ENCODE assay signal across 17 cellular contexts in genomic region chr7:44693641-44694313, GRCh38. TPM values are rescaled to one million over a fixed set of nuclear protein-coding genes. Genes with fewer than 3 reads are reported as not detected.
DNase-seq lines count a peak whose midpoint lies in the region; ATAC-seq and TF ChIP-seq lines count a peak whose summit lies in the region.
"Had no signal": no experiment of that assay in that cellular context is flagged by ENCODE, and none has a peak within 500 bp of the region (broad histone marks: within the 10 kb centered on the region; RNA-seq: fewer than 3 reads in every experiment).

No MANE protein-coding gene starts in this region.

- peak; percentile 84 for DNase-seq in AG08396 (ENCODE audit: low spot score)
- peak; percentile 75 for DNase-seq in M059J (ENCODE audit: low read depth)
- DNase-seq in fibroblast of gingiva (ENCODE audit: low read depth) = peak; percentile 50
- peak; percentile 98 for DNase-seq in myocyte (ENCODE audit: low read depth)
- no peak for DNase-seq in erythroblast (lab: John Stamatoyannopoulos, UW)
- DNase-seq in NCI-H2029 treated with DMSO at 0.1 percent for 48 hours (lab: John Stamatoyannopoulos, UW) = no peak
- DNase-seq in stimulated activated CD4-positive, alpha-beta T cell treated with anti-CD3 and anti-CD28 coated beads, Interleukin-1b, Interleukin-23, amount 100 ng/mL, for 48 hours = no peak
- DNase-seq: activated T-cell treated with anti-CD3 and anti-CD28 coated beads, Interleukin-2, amount 50 U/mL, for 1 hour; CD4-positive, alpha-beta memory T cell; cerebellar nuclear complex; midbrain; MM.1S; NCI-H446 treated with DMSO at 0.1 percent for 48 hours; RPMI8226; thyroid gland; WERI-Rb-1 had no signal

- ATAC-seq in HG02981 (IDR thresholded peaks at IDR 0.05; ENCODE audit: unreplicated experiment) = no peak

- TF ChIP-seq POLR2A in erythroblast (IDR thresholded peaks at IDR 0.05; ENCODE audit: low read length) = no peak

RNA-seq across cellular contexts. Expression of gene ZMIZ2, which starts 54.9 kb away (rescaled TPM):
- total RNA-seq in M059J (2014; rRNA removed; shearing (Covaris generic)) = 6.2 and 11.4 TPM in 2 replicates
- 14.7 and 21.8 TPM in 2 replicates for total RNA-seq in myocyte
- 67.7 TPM for polyA plus RNA-seq in myocyte (2012)

Comparison
In these comparisons a context has a peak if more than half of its experiments do, and no peak if none do; other contexts are left out.
1. DNase-seq: peak in AG08396 (single experiment), M059J (single experiment), fibroblast of gingiva (single experiment) and myocyte (single experiment); none in erythroblast (0 of 2), NCI-H2029 treated with DMSO at 0.1 percent for 48 hours (single experiment) and stimulated activated CD4-positive, alpha-beta T cell treated with anti-CD3 and anti-CD28 coated beads, Interleukin-1b, Interleukin-23, amount 100 ng/mL, for 48 hours (single experiment).